ENCODE assay signal across 9 cellular contexts in genomic region chr10:52312999-52313349, GRCh38. TPM values are rescaled to one million over a fixed set of nuclear protein-coding genes. Genes with fewer than 3 reads are reported as not detected.
DNase-seq lines count a peak whose midpoint lies in the region; ATAC-seq, FAIRE-seq and TF ChIP-seq lines count a peak whose summit lies in the region.
"Had no signal": no experiment of that assay in that cellular context is flagged by ENCODE, and none has a peak within 500 bp of the region (broad histone marks: within the 10 kb centered on the region; RNA-seq: fewer than 3 reads in every experiment).

No MANE protein-coding gene starts in this region.

- TF ChIP-seq CTCF in HFFc6 (IDR thresholded peaks at IDR 0.05) (no peak), ascending aorta (IDR thresholded peaks at IDR 0.05) (no peak), spleen (IDR thresholded peaks at IDR 0.05 in 8 of 11, conservative IDR thresholded peaks at IDR 0.05 in 3 of 11) (no peak), prostate gland (IDR thresholded peaks at IDR 0.05) (no peak)

- peaks cover 63% of the 10 kb centered on the region for H3K4me1 Mint-ChIP-seq in HFFc6 (ENCODE audit: low read depth)

- H3K36me3 Mint-ChIP-seq in HFFc6 (ENCODE audit: low read depth) = peaks cover 38% of the 10 kb centered on the region

- peak overlapping the region; percentile 97; the same call in 1 of the 2 replicates for H3K27ac Mint-ChIP-seq in HFFc6

- H3K9ac ChIP-seq in iPS-20b (ENCODE audit: low read depth, low read length) = no peak overlapping the region

- no peak for FAIRE-seq in GM12892 (lab: Jason Lieb, UNC)

- TF ChIP-seq POLR2A in spleen (IDR thresholded peaks at IDR 0.05) (no peak), GM12892 (IDR thresholded peaks at IDR 0.05; ENCODE audit: low read depth, low read length) (no peak), prostate gland (IDR thresholded peaks at IDR 0.05) (no peak)

- H3K27ac ChIP-seq in ascending aorta = no peak overlapping the region
- H3K27ac ChIP-seq in iPS-20b (ENCODE audit: low read length) = no peak overlapping the region
- peak overlapping the region in 1 of 8 donors; percentile 56 for H3K27ac ChIP-seq in spleen
- no peak overlapping the region for H3K27ac ChIP-seq in prostate gland
- H3K27ac ChIP-seq: foreskin keratinocyte had no signal

- H3K4me1 ChIP-seq in ascending aorta = peaks cover 5 to 16% of the 10 kb centered on the region in 2 donors
- peaks cover 5% of the 10 kb centered on the region; the same call in 1 of the 2 replicates for H3K4me1 ChIP-seq in iPS-20b (ENCODE audit: insufficient read depth, low read length)
- peaks cover 5 to 40% (median 27%) of the 10 kb centered on the region in 6 donors for H3K4me1 ChIP-seq in spleen
- H3K4me1 ChIP-seq in prostate gland (replicated peaks) = no peaks in the 10 kb centered on the region

- H3K27me3 ChIP-seq in ascending aorta (no peaks in the 10 kb centered on the region), iPS-20b (ENCODE audit: insufficient read depth, low read length) (peaks cover 95% of the 10 kb centered on the region), spleen (replicated peaks in 1 of 7) (peaks cover 4 to 74% (median 38%) of the 10 kb centered on the region in 7 donors), prostate gland (replicated peaks; ENCODE audit: insufficient read depth) (no peaks in the 10 kb centered on the region)
- H3K27me3 ChIP-seq: foreskin keratinocyte had no signal

- H3K9me3 Mint-ChIP-seq in HFFc6 = peaks cover 4% of the 10 kb centered on the region

- DNase-seq in HFFc6 (no peak), ascending aorta (ENCODE audit: low spot score in 2 of 2) (no peak), spleen (no peak), GM12892 (ENCODE audit: insufficient read length) (no peak), prostate gland (ENCODE audit: low spot score) (no peak)
- DNase-seq: stimulated activated CD4-positive, alpha-beta T cell treated with anti-CD3 and anti-CD28 coated beads, Interleukin-15, amount 100 ng/mL, for 24 hours had no signal

- no peaks in the 10 kb centered on the region for H3K9me3 ChIP-seq in ascending aorta
- H3K9me3 ChIP-seq in iPS-20b (ENCODE audit: insufficient read depth, low read depth, low read length) = no peaks in the 10 kb centered on the region
- H3K9me3 ChIP-seq in spleen = no peaks in the 10 kb centered on the region
- no peaks in the 10 kb centered on the region for H3K9me3 ChIP-seq in prostate gland

- peak overlapping the region; percentile 58 to 68 for H3K4me3 ChIP-seq in ascending aorta
- H3K4me3 ChIP-seq in iPS-20b (ENCODE audit: low read length) = peak overlapping the region; percentile 73
- H3K4me3 ChIP-seq in spleen = peak overlapping the region in 6 of 8 donors; percentile 31 to 73 (median 46)
- H3K4me3 ChIP-seq in prostate gland = no peak overlapping the region

- H3K4me3 Mint-ChIP-seq in HFFc6 = peak overlapping the region; percentile 99

- H3K27me3 Mint-ChIP-seq in HFFc6 (ENCODE audit: insufficient read depth) = peaks cover 11% of the 10 kb centered on the region

- H3K36me3 ChIP-seq in ascending aorta (no peaks in the 10 kb centered on the region), iPS-20b (ENCODE audit: insufficient read depth, low read depth, low read length) (no peaks in the 10 kb centered on the region), spleen (no peaks in the 10 kb centered on the region), prostate gland (no peaks in the 10 kb centered on the region)

- intact Hi-C loops in ascending aorta (cut with DNase I) = loop anchor here (10.0 kb wide), 1 partner anchor 1328 kb away; no protein-coding TSS in a partner anchor
- intact Hi-C loops in spleen (cut with DNase I; ENCODE audit: low total_unique reads) = no loop called here
- intact Hi-C loops in prostate gland (cut with DNase I) = loop anchor here (5.0 kb wide), 1 partner anchor 174 kb away; no protein-coding TSS in a partner anchor

- 5 to 13% (median 7%) methylated on average over 7 of the region's 7 CpGs for WGBS in spleen, 5 donors
- 20% methylated on average over 7 of the region's 7 CpGs for WGBS in prostate gland

- no peak for ATAC-seq in GM18870 (IDR thresholded peaks at IDR 0.05; ENCODE audit: unreplicated experiment)

RNA-seq across cellular contexts. Expression of gene DKK1, which starts 1.1 kb away (rescaled TPM):
- total RNA-seq in HFFc6 (2021; fragmentation: NEBNext Ultra II Directional; extraction: Animal tissue kit (Norgen Biotek cat#: 25700)) = 1,000 to 10,000 TPM; 1,601 to 2,175 (median 1,792) TPM
- 1.6 TPM for total RNA-seq in ascending aorta
- 1 to 10 TPM in 4 of 7 donors, under 1 TPM in 1, not detected in 2; 0.44 to 4.4 (median 1.4) TPM for total RNA-seq in spleen
- 1 to 10 TPM; 4.9 to 7.7 (median 6.9) TPM for polyA plus RNA-seq in spleen
- polyA plus RNA-seq in GM12892 (2012; ENCODE audit: missing spikeins) = not detected
- total RNA-seq in prostate gland = 10 to 100 TPM in 1 of 2 donors, 1 to 10 TPM in 1; 6.5 to 10.2 TPM

Comparison
In these comparisons a context has a peak if more than half of its experiments do, and no peak if none do; other contexts are left out.
1. H3K4me3 ChIP-seq: peak in ascending aorta (2 of 2), iPS-20b (single experiment) and spleen (6 of 8); none in prostate gland (0 of 2).
2. RNA of gene DKK1, which starts 1.1 kb away (total RNA-seq): 1,601 to 2,175 TPM in HFFc6; 6.5 to 10.2 TPM in prostate gland, 1.6 TPM in ascending aorta (single experiment) and 0.44 to 4.4 TPM in spleen; every median in the first group is over 100 times any median in the second.